In the genomic region with DNA sequence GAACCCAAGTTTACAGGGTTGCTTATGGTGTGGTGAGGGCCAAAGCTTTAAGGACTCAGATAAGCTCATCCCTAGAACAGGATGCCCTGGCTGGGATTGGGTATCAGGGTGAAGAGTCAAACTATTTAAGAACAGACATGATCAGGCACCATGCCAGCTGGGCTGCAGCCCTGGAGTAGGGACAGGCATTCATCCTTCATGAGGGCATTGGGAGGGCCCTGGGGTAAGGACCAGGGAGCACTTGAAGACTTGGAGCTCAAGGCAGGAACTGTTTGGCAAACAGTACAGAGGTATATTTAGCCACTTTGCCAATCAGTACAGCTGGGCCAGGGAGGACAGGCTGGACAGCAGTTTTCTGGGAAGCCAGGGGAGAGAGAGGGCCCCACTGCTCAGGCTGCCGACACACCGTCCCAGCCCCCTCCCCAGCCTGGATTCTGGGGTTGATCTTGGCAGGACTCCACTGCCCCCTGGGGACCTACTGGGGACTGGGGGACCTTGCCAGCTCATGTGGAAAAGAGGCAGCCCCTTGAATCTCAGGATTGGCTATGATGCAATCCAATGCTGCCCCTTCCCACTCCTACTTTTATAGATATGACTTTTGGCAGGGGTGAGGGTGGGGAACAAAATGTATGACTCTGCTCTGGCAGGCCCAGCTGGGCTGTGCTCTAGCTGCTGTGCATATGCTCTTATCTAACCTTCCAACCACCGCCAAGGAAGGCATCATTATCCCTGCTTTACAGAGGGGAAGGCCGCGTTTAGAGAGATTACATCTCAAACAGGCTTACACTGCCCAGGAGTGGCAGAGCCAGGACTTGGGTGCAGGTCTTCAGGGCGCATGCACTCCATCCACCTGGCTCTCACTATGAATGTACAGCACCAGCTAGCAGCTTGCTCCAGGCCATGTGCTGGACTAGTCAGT, we compare ENCODE assay signal across 2 cellular contexts.
TF ChIP-seq lines count a peak whose summit lies in the region.

No MANE protein-coding gene starts in this region.

TF ChIP-seq in SK-N-SH treated with all-trans-retinoic acid at 6 μM for 48 hours, 23 proteins besides CTCF, POLR2A, EP300 and RAD21 (continued from another document):
- TF ChIP-seq CSRNP3 (CRISPR knock-in tag; IDR thresholded peaks at IDR 0.05) (no peak), ESRRG (CRISPR knock-in tag; IDR thresholded peaks at IDR 0.05) (no peak), SNAI2 (CRISPR knock-in tag; IDR thresholded peaks at IDR 0.05) (no peak), TCF4 (CRISPR knock-in tag; IDR thresholded peaks at IDR 0.05; ENCODE audit: borderline replicate concordance) (no peak), ZFP3 (CRISPR knock-in tag; IDR thresholded peaks at IDR 0.05) (no peak), OSR1 (CRISPR knock-in tag; IDR thresholded peaks at IDR 0.05) (no peak), BACH2 (CRISPR knock-in tag; IDR thresholded peaks at IDR 0.05; ENCODE audit: borderline replicate concordance) (no peak), ZNF70 (CRISPR knock-in tag; IDR thresholded peaks at IDR 0.05) (no peak)
- TF ChIP-seq, protein P1, sequence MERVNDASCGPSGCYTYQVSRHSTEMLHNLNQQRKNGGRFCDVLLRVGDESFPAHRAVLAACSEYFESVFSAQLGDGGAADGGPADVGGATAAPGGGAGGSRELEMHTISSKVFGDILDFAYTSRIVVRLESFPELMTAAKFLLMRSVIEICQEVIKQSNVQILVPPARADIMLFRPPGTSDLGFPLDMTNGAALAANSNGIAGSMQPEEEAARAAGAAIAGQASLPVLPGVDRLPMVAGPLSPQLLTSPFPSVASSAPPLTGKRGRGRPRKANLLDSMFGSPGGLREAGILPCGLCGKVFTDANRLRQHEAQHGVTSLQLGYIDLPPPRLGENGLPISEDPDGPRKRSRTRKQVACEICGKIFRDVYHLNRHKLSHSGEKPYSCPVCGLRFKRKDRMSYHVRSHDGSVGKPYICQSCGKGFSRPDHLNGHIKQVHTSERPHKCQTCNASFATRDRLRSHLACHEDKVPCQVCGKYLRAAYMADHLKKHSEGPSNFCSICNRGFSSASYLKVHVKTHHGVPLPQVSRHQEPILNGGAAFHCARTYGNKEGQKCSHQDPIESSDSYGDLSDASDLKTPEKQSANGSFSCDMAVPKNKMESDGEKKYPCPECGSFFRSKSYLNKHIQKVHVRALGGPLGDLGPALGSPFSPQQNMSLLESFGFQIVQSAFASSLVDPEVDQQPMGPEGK (CRISPR knock-in tag; IDR thresholded peaks at IDR 0.05; ENCODE audit: borderline replicate concordance), result no peak
- TF ChIP-seq, protein P2, sequence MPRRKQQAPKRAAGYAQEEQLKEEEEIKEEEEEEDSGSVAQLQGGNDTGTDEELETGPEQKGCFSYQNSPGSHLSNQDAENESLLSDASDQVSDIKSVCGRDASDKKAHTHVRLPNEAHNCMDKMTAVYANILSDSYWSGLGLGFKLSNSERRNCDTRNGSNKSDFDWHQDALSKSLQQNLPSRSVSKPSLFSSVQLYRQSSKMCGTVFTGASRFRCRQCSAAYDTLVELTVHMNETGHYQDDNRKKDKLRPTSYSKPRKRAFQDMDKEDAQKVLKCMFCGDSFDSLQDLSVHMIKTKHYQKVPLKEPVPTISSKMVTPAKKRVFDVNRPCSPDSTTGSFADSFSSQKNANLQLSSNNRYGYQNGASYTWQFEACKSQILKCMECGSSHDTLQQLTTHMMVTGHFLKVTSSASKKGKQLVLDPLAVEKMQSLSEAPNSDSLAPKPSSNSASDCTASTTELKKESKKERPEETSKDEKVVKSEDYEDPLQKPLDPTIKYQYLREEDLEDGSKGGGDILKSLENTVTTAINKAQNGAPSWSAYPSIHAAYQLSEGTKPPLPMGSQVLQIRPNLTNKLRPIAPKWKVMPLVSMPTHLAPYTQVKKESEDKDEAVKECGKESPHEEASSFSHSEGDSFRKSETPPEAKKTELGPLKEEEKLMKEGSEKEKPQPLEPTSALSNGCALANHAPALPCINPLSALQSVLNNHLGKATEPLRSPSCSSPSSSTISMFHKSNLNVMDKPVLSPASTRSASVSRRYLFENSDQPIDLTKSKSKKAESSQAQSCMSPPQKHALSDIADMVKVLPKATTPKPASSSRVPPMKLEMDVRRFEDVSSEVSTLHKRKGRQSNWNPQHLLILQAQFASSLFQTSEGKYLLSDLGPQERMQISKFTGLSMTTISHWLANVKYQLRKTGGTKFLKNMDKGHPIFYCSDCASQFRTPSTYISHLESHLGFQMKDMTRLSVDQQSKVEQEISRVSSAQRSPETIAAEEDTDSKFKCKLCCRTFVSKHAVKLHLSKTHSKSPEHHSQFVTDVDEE (CRISPR knock-in tag; IDR thresholded peaks at IDR 0.05), result no peak

TF ChIP-seq in HEK293T, 16 proteins besides CTCF, POLR2A, EP300 and RAD21 (continued from another document):
- TF ChIP-seq, protein P3, sequence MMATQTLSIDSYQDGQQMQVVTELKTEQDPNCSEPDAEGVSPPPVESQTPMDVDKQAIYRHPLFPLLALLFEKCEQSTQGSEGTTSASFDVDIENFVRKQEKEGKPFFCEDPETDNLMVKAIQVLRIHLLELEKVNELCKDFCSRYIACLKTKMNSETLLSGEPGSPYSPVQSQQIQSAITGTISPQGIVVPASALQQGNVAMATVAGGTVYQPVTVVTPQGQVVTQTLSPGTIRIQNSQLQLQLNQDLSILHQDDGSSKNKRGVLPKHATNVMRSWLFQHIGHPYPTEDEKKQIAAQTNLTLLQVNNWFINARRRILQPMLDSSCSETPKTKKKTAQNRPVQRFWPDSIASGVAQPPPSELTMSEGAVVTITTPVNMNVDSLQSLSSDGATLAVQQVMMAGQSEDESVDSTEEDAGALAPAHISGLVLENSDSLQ (IDR thresholded peaks at IDR 0.05), result no peak
- TF ChIP-seq SUZ12 (IDR thresholded peaks at IDR 0.05) (no peak), ZNF384 (IDR thresholded peaks at IDR 0.05) (no peak)
